ENCODE assay signal across 1 cellular context in genomic region chr3:192831801-192832347, GRCh38.
TF ChIP-seq lines count a peak whose summit lies in the region.

No MANE protein-coding gene starts in this region.

TF ChIP-seq in IMR-90, 13 proteins besides CTCF, POLR2A, EP300 and RAD21:
- TF ChIP-seq, protein P1, sequence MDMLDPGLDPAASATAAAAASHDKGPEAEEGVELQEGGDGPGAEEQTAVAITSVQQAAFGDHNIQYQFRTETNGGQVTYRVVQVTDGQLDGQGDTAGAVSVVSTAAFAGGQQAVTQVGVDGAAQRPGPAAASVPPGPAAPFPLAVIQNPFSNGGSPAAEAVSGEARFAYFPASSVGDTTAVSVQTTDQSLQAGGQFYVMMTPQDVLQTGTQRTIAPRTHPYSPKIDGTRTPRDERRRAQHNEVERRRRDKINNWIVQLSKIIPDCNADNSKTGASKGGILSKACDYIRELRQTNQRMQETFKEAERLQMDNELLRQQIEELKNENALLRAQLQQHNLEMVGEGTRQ (IDR thresholded peaks at IDR 0.05; ENCODE audit: low read depth, low read length), result no peak
- TF ChIP-seq RFX5 (IDR thresholded peaks at IDR 0.05; ENCODE audit: low read depth, low read length), result no peak
